ENCODE assay signal across 23 cellular contexts in the genomic region with DNA sequence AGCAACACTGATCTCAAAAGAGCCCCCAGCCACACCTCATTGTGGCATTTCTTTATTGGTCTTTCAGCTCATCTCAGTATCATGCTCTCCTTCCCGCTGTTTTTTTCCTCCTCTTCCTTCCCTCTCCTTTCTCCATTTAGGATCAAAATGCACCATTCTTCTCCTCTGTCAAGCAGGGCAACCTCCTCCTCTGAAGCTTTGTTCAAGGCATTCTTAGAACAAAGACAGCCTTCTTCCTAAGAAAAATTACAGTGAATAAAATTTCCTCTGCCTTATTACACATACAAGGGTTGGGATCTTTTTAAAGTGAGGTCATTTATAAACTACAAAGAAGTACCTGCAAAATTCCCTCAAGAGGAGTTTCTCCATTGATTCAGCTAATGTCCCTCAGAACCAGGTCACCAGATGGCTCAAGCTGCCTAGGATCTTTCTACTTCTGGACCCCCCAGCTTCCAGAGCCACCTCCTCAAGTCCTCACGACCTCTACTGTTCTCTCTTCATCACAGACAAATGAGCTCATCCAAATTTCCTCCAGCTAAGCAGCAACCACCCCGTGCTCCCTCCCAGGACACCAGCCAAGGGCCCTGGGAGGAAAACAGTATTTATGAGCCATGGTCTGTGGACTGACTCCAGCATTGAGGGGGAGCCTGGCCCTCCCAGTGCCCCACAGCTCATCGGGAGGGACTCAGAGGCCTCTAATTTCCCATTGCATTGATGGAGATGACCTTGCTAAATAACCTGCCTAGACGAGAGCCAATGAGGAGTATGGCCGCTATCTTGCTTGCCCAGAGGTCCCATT. TPM values are rescaled to one million over a fixed set of nuclear protein-coding genes. Genes with fewer than 3 reads are reported as not detected.
DNase-seq lines count a peak whose midpoint lies in the region; ATAC-seq and TF ChIP-seq lines count a peak whose summit lies in the region.
"Had no signal": no experiment of that assay in that cellular context is flagged by ENCODE, and none has a peak within 500 bp of the region (broad histone marks: within the 10 kb centered on the region; RNA-seq: fewer than 3 reads in every experiment).

No MANE protein-coding gene starts in this region.

- H3K4me3 ChIP-seq in AG09309 (ENCODE audit: control insufficient read depth, low read depth, low read length), result no peak overlapping the region
- no peak overlapping the region for H3K4me3 ChIP-seq in HEK293 (ENCODE audit: low read depth, low read length)
- H3K4me3 ChIP-seq in coronary artery, result no peak overlapping the region
- H3K4me3 ChIP-seq: A549, ascending aorta, dorsolateral prefrontal cortex, hepatocyte, mucosa of descending colon, SJCRH30 had no signal

- H3K4me3 Mint-ChIP-seq in neural crest cell, result no peak overlapping the region
- H3K4me3 Mint-ChIP-seq in natural killer cell treated with Interleukin-12 subunit alpha and Interleukin-12 subunit beta and Interleukin-15 and Interleukin-18, amount 100 ng/mL, for 72 hours, result no peak overlapping the region
- H3K4me3 Mint-ChIP-seq: activated CD4-positive, alpha-beta T cell treated with anti-CD3 and anti-CD28 coated beads for 36 hours; IgD-negative memory B cell; T-helper 2 cell treated with Interferon-gamma antibody and Interleukin-4, amounts not matched to agents 5 μg/mL and 100 μg/mL, for 36 hours had no signal

- no peaks in the 10 kb centered on the region for H3K27me3 Mint-ChIP-seq in neural crest cell (ENCODE audit: low read depth)
- H3K27me3 Mint-ChIP-seq in natural killer cell treated with Interleukin-12 subunit alpha and Interleukin-12 subunit beta and Interleukin-15 and Interleukin-18, amount 100 ng/mL, for 72 hours, result no peaks in the 10 kb centered on the region
- H3K27me3 Mint-ChIP-seq: activated CD4-positive, alpha-beta T cell treated with anti-CD3 and anti-CD28 coated beads for 36 hours; IgD-negative memory B cell had no signal

- peaks cover 32% of the 10 kb centered on the region for H3K4me1 Mint-ChIP-seq in neural crest cell
- H3K4me1 Mint-ChIP-seq in natural killer cell treated with Interleukin-12 subunit alpha and Interleukin-12 subunit beta and Interleukin-15 and Interleukin-18, amount 100 ng/mL, for 72 hours (ENCODE audit: low read depth in 2 of 2), result peaks cover 0 to 7% of the 10 kb centered on the region in 2 donors
- H3K4me1 Mint-ChIP-seq: activated CD4-positive, alpha-beta T cell treated with anti-CD3 and anti-CD28 coated beads for 36 hours had no signal

- TF ChIP-seq CTCF in AG09309 (IDR thresholded peaks at IDR 0.05; ENCODE audit: control insufficient read depth, insufficient read depth, low read depth, low read length, missing control alignments), result no peak
- no peak for TF ChIP-seq CTCF in HEK293 (tag by site-specific recombination; IDR thresholded peaks at IDR 0.05)
- TF ChIP-seq CTCF in coronary artery (IDR thresholded peaks at IDR 0.05), result no peak
- TF ChIP-seq CTCF in neural crest cell (conservative IDR thresholded peaks at IDR 0.05), result no peak
- TF ChIP-seq CTCF in GM13976 (IDR thresholded peaks at IDR 0.05; ENCODE audit: borderline replicate concordance, control extremely low read depth, extremely low read depth, insufficient read depth, missing control alignments), result no peak

- peaks cover 13 to 26% of the 10 kb centered on the region in 2 experiments; a peak in 2 of 3 replicates for H3K36me3 ChIP-seq in HEK293 (ENCODE audit: control insufficient read depth in 2 of 2, insufficient read depth in 1 of 2, low read length in 2 of 2)

- peaks cover 30% of the 10 kb centered on the region for H3K36me3 Mint-ChIP-seq in neural crest cell (ENCODE audit: low read depth)
- peaks cover 11% of the 10 kb centered on the region for H3K36me3 Mint-ChIP-seq in natural killer cell treated with Interleukin-12 subunit alpha and Interleukin-12 subunit beta and Interleukin-15 and Interleukin-18, amount 100 ng/mL, for 72 hours

- POLR2A ChIA-PET in HEK293 (lab: Yijun Ruan, JAX), result no interaction called here

- ATAC-seq in activated CD4-positive, CD25-positive, alpha-beta regulatory T cell treated with anti-CD3 and anti-CD28 coated beads, Interleukin-2, amount 50 U/mL, for 24 hours, result no peak
- no peak for ATAC-seq in natural killer cell treated with Interleukin-12 subunit alpha and Interleukin-12 subunit beta and Interleukin-15 and Interleukin-18, amount 100 ng/mL, for 72 hours
- ATAC-seq: A549; activated CD4-positive, alpha-beta T cell treated with anti-CD3 and anti-CD28 coated beads for 36 hours; mucosa of descending colon; stimulated activated naive CD8-positive, alpha-beta T cell treated with anti-CD3 and anti-CD28 coated beads, Interleukin-15, Interleukin-2, amounts not matched to agents 100 U/mL and 50 U/mL, for 24 hours had no signal

- H3K9me3 Mint-ChIP-seq in neural crest cell, result peaks cover 10% of the 10 kb centered on the region
- peaks cover 3% of the 10 kb centered on the region for H3K9me3 Mint-ChIP-seq in natural killer cell treated with Interleukin-12 subunit alpha and Interleukin-12 subunit beta and Interleukin-15 and Interleukin-18, amount 100 ng/mL, for 72 hours
- H3K9me3 Mint-ChIP-seq: IgD-negative memory B cell had no signal

- no peaks in the 10 kb centered on the region for H3K9me3 ChIP-seq in HEK293 (ENCODE audit: control insufficient read depth, insufficient read depth, low read depth, low read length)

- H3K4me1 ChIP-seq in HEK293 (ENCODE audit: control insufficient read depth, insufficient read depth, low read length), result no peaks in the 10 kb centered on the region
- H3K4me1 ChIP-seq: ascending aorta, SJCRH30 had no signal

- CTCF ChIA-PET in HEK293 (lab: Yijun Ruan, JAX), result no interaction called here

- H3K27ac Mint-ChIP-seq in neural crest cell (ENCODE audit: unreplicated experiment), result peak overlapping the region; percentile 57
- peak overlapping the region in 1 of 2 donors; percentile 15 for H3K27ac Mint-ChIP-seq in natural killer cell treated with Interleukin-12 subunit alpha and Interleukin-12 subunit beta and Interleukin-15 and Interleukin-18, amount 100 ng/mL, for 72 hours
- H3K27ac Mint-ChIP-seq: activated CD4-positive, alpha-beta T cell treated with anti-CD3 and anti-CD28 coated beads for 36 hours; T-helper 2 cell treated with Interferon-gamma antibody and Interleukin-4, amounts not matched to agents 5 μg/mL and 100 μg/mL, for 36 hours had no signal

- H3K27ac ChIP-seq in HEK293 (ENCODE audit: extremely low read depth, low read depth, low read length) (no peak overlapping the region), coronary artery (no peak overlapping the region)
- H3K27ac ChIP-seq: A549, ascending aorta, hepatocyte, SJCRH30 had no signal

- in situ Hi-C loops in GM13976 (cut with MboI; ENCODE audit: low sequenced_read_pairs, unreplicated experiment), result no loop called here

- DNase-seq in AG09309 (ENCODE audit: low read depth), result peak; percentile 28
- peak; percentile 50 for DNase-seq in coronary artery (ENCODE audit: low spot score)
- no peak for DNase-seq in neural crest cell (ENCODE audit: low read depth, low spot score)
- no peak for DNase-seq in GM13976 (ENCODE audit: low spot score)
- no peak for DNase-seq in stimulated activated CD4-positive, alpha-beta T cell treated with anti-CD3 and anti-CD28 coated beads, Interleukin-2, amount 100 ng/mL, for 48 hours
- no peak for DNase-seq in natural killer cell treated with Interleukin-12 subunit alpha and Interleukin-12 subunit beta and Interleukin-15 and Interleukin-18, amount 100 ng/mL, for 72 hours (ENCODE audit: low spot score)
- DNase-seq: activated CD4-positive, alpha-beta T cell treated with anti-CD3 and anti-CD28 coated beads for 36 hours; activated CD8-positive, alpha-beta memory T cell treated with anti-CD3 and anti-CD28 coated beads, Interleukin-2, amount 50 U/mL, for 4 hours; activated naive CD4-positive, alpha-beta T cell treated with Interleukin-2 at 50 U/mL for 16 hours; COR-L47; dorsolateral prefrontal cortex; mucosa of descending colon; NCI-H2081 treated with DMSO at 0.1 percent for 48 hours; NCI-H524; SJCRH30; stimulated activated naive CD8-positive, alpha-beta T cell treated with anti-CD3 and anti-CD28 coated beads, Interleukin-15, Interleukin-2, amounts not matched to agents 100 U/mL and 50 U/mL, for 24 hours had no signal

TF ChIP-seq in HEK293, 187 proteins besides CTCF, POLR2A, EP300 and RAD21 (continues in another document):
- TF ChIP-seq ZNF558 (tag by site-specific recombination; IDR thresholded peaks at IDR 0.05), result no peak
- TF ChIP-seq, protein P1, sequence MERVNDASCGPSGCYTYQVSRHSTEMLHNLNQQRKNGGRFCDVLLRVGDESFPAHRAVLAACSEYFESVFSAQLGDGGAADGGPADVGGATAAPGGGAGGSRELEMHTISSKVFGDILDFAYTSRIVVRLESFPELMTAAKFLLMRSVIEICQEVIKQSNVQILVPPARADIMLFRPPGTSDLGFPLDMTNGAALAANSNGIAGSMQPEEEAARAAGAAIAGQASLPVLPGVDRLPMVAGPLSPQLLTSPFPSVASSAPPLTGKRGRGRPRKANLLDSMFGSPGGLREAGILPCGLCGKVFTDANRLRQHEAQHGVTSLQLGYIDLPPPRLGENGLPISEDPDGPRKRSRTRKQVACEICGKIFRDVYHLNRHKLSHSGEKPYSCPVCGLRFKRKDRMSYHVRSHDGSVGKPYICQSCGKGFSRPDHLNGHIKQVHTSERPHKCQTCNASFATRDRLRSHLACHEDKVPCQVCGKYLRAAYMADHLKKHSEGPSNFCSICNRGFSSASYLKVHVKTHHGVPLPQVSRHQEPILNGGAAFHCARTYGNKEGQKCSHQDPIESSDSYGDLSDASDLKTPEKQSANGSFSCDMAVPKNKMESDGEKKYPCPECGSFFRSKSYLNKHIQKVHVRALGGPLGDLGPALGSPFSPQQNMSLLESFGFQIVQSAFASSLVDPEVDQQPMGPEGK (tag by site-specific recombination; IDR thresholded peaks at IDR 0.05), result no peak
- no peak for TF ChIP-seq ZXDB (tag by site-specific recombination; IDR thresholded peaks at IDR 0.05)
- TF ChIP-seq, protein P2, sequence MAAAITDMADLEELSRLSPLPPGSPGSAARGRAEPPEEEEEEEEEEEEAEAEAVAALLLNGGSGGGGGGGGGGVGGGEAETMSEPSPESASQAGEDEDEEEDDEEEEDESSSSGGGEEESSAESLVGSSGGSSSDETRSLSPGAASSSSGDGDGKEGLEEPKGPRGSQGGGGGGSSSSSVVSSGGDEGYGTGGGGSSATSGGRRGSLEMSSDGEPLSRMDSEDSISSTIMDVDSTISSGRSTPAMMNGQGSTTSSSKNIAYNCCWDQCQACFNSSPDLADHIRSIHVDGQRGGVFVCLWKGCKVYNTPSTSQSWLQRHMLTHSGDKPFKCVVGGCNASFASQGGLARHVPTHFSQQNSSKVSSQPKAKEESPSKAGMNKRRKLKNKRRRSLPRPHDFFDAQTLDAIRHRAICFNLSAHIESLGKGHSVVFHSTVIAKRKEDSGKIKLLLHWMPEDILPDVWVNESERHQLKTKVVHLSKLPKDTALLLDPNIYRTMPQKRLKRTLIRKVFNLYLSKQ (tag by site-specific recombination; IDR thresholded peaks at IDR 0.05; ENCODE audit: borderline replicate concordance), result no peak

RNA-seq across cellular contexts. Expression of a gene that starts 18.0 kb away (rescaled TPM):
- total RNA-seq in neural crest cell, result 21.8 and 23.3 TPM in 2 replicates
- 10 to 100 TPM; 27.3 to 32.4 TPM for total RNA-seq in natural killer cell treated with Interleukin-12 subunit alpha and Interleukin-12 subunit beta and Interleukin-15 and Interleukin-18, amount 100 ng/mL, for 72 hours

RNA-seq across cellular contexts. Expression of a gene that starts 59.2 kb away (rescaled TPM):
- total RNA-seq in neural crest cell, result 6.7 and 10.1 TPM in 2 replicates
- 10 to 100 TPM in 1 of 2 donors, 1 to 10 TPM in 1; 8.8 to 15.7 TPM for total RNA-seq in natural killer cell treated with Interleukin-12 subunit alpha and Interleukin-12 subunit beta and Interleukin-15 and Interleukin-18, amount 100 ng/mL, for 72 hours

Comparison
In these comparisons a context has a peak if more than half of its experiments do, and no peak if none do; other contexts are left out.
1. DNase-seq: peak in AG09309 (single experiment) and coronary artery (single experiment); none in neural crest cell (single experiment), GM13976 (single experiment), stimulated activated CD4-positive, alpha-beta T cell treated with anti-CD3 and anti-CD28 coated beads, Interleukin-2, amount 100 ng/mL, for 48 hours (0 of 2) and natural killer cell treated with Interleukin-12 subunit alpha and Interleukin-12 subunit beta and Interleukin-15 and Interleukin-18, amount 100 ng/mL, for 72 hours (single experiment).